Comparison of ENCODE assay signal across 19 cellular contexts in genomic region chr19:33960566-33960965, GRCh38.
DNase-seq lines count a peak whose midpoint lies in the region; ATAC-seq and TF ChIP-seq lines count a peak whose summit lies in the region.
"Had no signal": no experiment of that assay in that cellular context is flagged by ENCODE, and none has a peak within 500 bp of the region (broad histone marks: within the 10 kb centered on the region; RNA-seq: fewer than 3 reads in every experiment).

No MANE protein-coding gene starts in this region.

- no peaks in the 10 kb centered on the region for H3K4me1 ChIP-seq in esophagus muscularis mucosa
- H3K4me1 ChIP-seq in osteoblast (ENCODE audit: insufficient read depth, low read length), result no peaks in the 10 kb centered on the region
- H3K4me1 ChIP-seq: A549, Caco-2 had no signal

- H3K79me2 ChIP-seq in osteoblast (ENCODE audit: insufficient read depth, low read length), result no peaks in the 10 kb centered on the region

- TF ChIP-seq POLR2A in esophagus muscularis mucosa (IDR thresholded peaks at IDR 0.05; ENCODE audit: low read depth), result no peak

- intact Hi-C loops in esophagus muscularis mucosa (cut with DNase I), result no loop called here

- H3K27ac ChIP-seq in esophagus muscularis mucosa (replicated peaks in 1 of 4), result no peak overlapping the region
- H3K27ac ChIP-seq in osteoblast (ENCODE audit: low read depth, low read length), result no peak overlapping the region
- H3K27ac ChIP-seq: 22Rv1; A549; BLaER1 treated with 17β-estradiol and CSF1 and Interleukin-3, amounts not matched to agents 10 nM and 100 nM; C4-2B had no signal

- H3K36me3 ChIP-seq in esophagus muscularis mucosa (no peaks in the 10 kb centered on the region), osteoblast (ENCODE audit: insufficient read depth, low read length) (no peaks in the 10 kb centered on the region)
- H3K36me3 ChIP-seq: BLaER1 treated with 17β-estradiol and CSF1 and Interleukin-3, amounts not matched to agents 10 nM and 100 nM had no signal

- no peak overlapping the region for H2AFZ ChIP-seq in osteoblast (ENCODE audit: low read length)

- H3K27me3 ChIP-seq in esophagus muscularis mucosa (peaks cover 0 to 15% (median 0%) of the 10 kb centered on the region in 4 donors), osteoblast (ENCODE audit: insufficient read depth, low read length) (no peaks in the 10 kb centered on the region)
- H3K27me3 ChIP-seq: BLaER1 treated with 17β-estradiol and CSF1 and Interleukin-3, amounts not matched to agents 10 nM and 100 nM had no signal

- no peak overlapping the region for H3K4me2 ChIP-seq in osteoblast (ENCODE audit: insufficient read depth, low read length)
- H3K4me2 ChIP-seq: A549; BLaER1 treated with 17β-estradiol and CSF1 and Interleukin-3, amounts not matched to agents 10 nM and 100 nM had no signal

- H4K20me1 ChIP-seq in osteoblast (ENCODE audit: insufficient read depth, low read length), result no peaks in the 10 kb centered on the region
- H4K20me1 ChIP-seq: BLaER1 treated with 17β-estradiol and CSF1 and Interleukin-3, amounts not matched to agents 10 nM and 100 nM had no signal

- 60% methylated on average over 6 of the region's 6 CpGs for WGBS in esophagus muscularis mucosa

- peak; percentile 17 for DNase-seq in activated CD8-positive, alpha-beta memory T cell treated with anti-CD3 and anti-CD28 coated beads for 24 hours
- DNase-seq in activated CD8-positive, alpha-beta memory T cell treated with anti-CD3 and anti-CD28 coated beads, Interleukin-2, amount 50 U/mL, for 48 hours, result no peak
- peak; percentile 34 for DNase-seq in ecto neural progenitor cell (ENCODE audit: low spot score)
- peak; percentile 60 for DNase-seq in esophagus muscularis mucosa (ENCODE audit: extremely low spot score)
- peak; percentile 26 for DNase-seq in osteoblast (ENCODE audit: insufficient read length, low spot score, missing footprints)
- no peak for DNase-seq in NCI-H526 treated with DMSO at 0.1 percent for 48 hours (lab: John Stamatoyannopoulos, UW)
- no peak for DNase-seq in iPS-NIHi7 (ENCODE audit: extremely low spot score)
- DNase-seq: AML-193; Caco-2; Calu3; CD4-positive, alpha-beta T cell; DMS79 treated with DMSO at 0.1 percent for 48 hours; GF-D8 had no signal

- TF ChIP-seq CTCF in esophagus muscularis mucosa (IDR thresholded peaks at IDR 0.05) (no peak), osteoblast (IDR thresholded peaks at IDR 0.05; ENCODE audit: extremely low read depth, low read depth, low read length) (no peak)

- TF ChIP-seq EP300 in esophagus muscularis mucosa (IDR thresholded peaks at IDR 0.05), result no peak

- no peaks in the 10 kb centered on the region for H3K9me3 ChIP-seq in esophagus muscularis mucosa
- H3K9me3 ChIP-seq in osteoblast (ENCODE audit: low read depth, low read length), result no peaks in the 10 kb centered on the region

- H3K4me3 ChIP-seq in esophagus muscularis mucosa (no peak overlapping the region), osteoblast (ENCODE audit: insufficient read depth, low read length) (no peak overlapping the region)
- H3K4me3 ChIP-seq: A549; BLaER1 treated with 17β-estradiol and CSF1 and Interleukin-3, amounts not matched to agents 10 nM and 100 nM had no signal

- no peak for ATAC-seq in HG02571 (IDR thresholded peaks at IDR 0.05; ENCODE audit: unreplicated experiment)
- ATAC-seq: CD8-positive, alpha-beta T cell had no signal

Comparison
In these comparisons a context has a peak if more than half of its experiments do, and no peak if none do; other contexts are left out.
1. DNase-seq: peak in activated CD8-positive, alpha-beta memory T cell treated with anti-CD3 and anti-CD28 coated beads for 24 hours (single experiment), ecto neural progenitor cell (single experiment), esophagus muscularis mucosa (single experiment) and osteoblast (single experiment); none in activated CD8-positive, alpha-beta memory T cell treated with anti-CD3 and anti-CD28 coated beads, Interleukin-2, amount 50 U/mL, for 48 hours (single experiment), NCI-H526 treated with DMSO at 0.1 percent for 48 hours (single experiment) and iPS-NIHi7 (single experiment).